In genomic region chr11:65492387-65492636, GRCh38 we compare ENCODE assay signal across 8 cellular contexts. TPM values are rescaled to one million over a fixed set of nuclear protein-coding genes. Genes with fewer than 3 reads are reported as not detected.
DNase-seq lines count a peak whose midpoint lies in the region; ATAC-seq and TF ChIP-seq lines count a peak whose summit lies in the region.

No MANE protein-coding gene starts in this region.

- peaks cover 0 to 3% of the 10 kb centered on the region in 2 donors for H3K27me3 Mint-ChIP-seq in CD8-positive, alpha-beta memory T cell

- no peak overlapping the region for H3K4me3 Mint-ChIP-seq in CD8-positive, alpha-beta memory T cell

- H3K9me3 ChIP-seq in CD8-positive, alpha-beta memory T cell (ENCODE audit: low read length), result no peaks in the 10 kb centered on the region
- no peaks in the 10 kb centered on the region for H3K9me3 ChIP-seq in Peyer's patch
- no peaks in the 10 kb centered on the region for H3K9me3 ChIP-seq in esophagus muscularis mucosa
- H3K9me3 ChIP-seq in sigmoid colon, result no peaks in the 10 kb centered on the region

- H3K27ac ChIP-seq in CD8-positive, alpha-beta memory T cell (ENCODE audit: low read depth, low read length), result peak overlapping the region; percentile 76
- H3K27ac ChIP-seq in Peyer's patch, result peak overlapping the region; percentile 71 to 99 (median 83)
- peak overlapping the region; percentile 95 to 99 (median 98) for H3K27ac ChIP-seq in esophagus muscularis mucosa (replicated peaks in 1 of 4)
- peak overlapping the region; percentile 92 to 100 (median 97) for H3K27ac ChIP-seq in sigmoid colon

- no peaks in the 10 kb centered on the region for H3K27me3 ChIP-seq in CD8-positive, alpha-beta memory T cell (ENCODE audit: insufficient read depth, low read length, poor library complexity, severe bottlenecking)
- H3K27me3 ChIP-seq in Peyer's patch, result no peaks in the 10 kb centered on the region
- H3K27me3 ChIP-seq in esophagus muscularis mucosa, result no peaks in the 10 kb centered on the region
- H3K27me3 ChIP-seq in sigmoid colon, result no peaks in the 10 kb centered on the region

- H3K4me3 ChIP-seq in CD8-positive, alpha-beta memory T cell (ENCODE audit: low read length), result no peak overlapping the region
- no peak overlapping the region for H3K4me3 ChIP-seq in Peyer's patch
- peak overlapping the region in 3 of 4 donors; percentile 6 to 28 (median 23) for H3K4me3 ChIP-seq in esophagus muscularis mucosa
- H3K4me3 ChIP-seq in sigmoid colon, result peak overlapping the region in 1 of 4 donors; percentile 3

- TF ChIP-seq POLR2A in Peyer's patch (IDR thresholded peaks at IDR 0.05) (no peak), esophagus muscularis mucosa (IDR thresholded peaks at IDR 0.05; ENCODE audit: low read depth) (no peak), sigmoid colon (IDR thresholded peaks at IDR 0.05) (no peak)

- H3K27ac Mint-ChIP-seq in CD8-positive, alpha-beta memory T cell, result peak overlapping the region in 2 of 8 donors; percentile 42 to 89

- ATAC-seq in HG03342 (IDR thresholded peaks at IDR 0.05; ENCODE audit: unreplicated experiment) (no peak), GM19395 (IDR thresholded peaks at IDR 0.05; ENCODE audit: unreplicated experiment) (no peak)

- no peaks in the 10 kb centered on the region for H3K9me3 Mint-ChIP-seq in CD8-positive, alpha-beta memory T cell

- H3K4me1 Mint-ChIP-seq in CD8-positive, alpha-beta memory T cell, result peaks cover 13 to 28% (median 15%) of the 10 kb centered on the region in 3 donors

- H3K36me3 ChIP-seq in CD8-positive, alpha-beta memory T cell (ENCODE audit: insufficient read depth, low read length), result no peaks in the 10 kb centered on the region
- H3K36me3 ChIP-seq in Peyer's patch, result no peaks in the 10 kb centered on the region
- no peaks in the 10 kb centered on the region for H3K36me3 ChIP-seq in esophagus muscularis mucosa
- H3K36me3 ChIP-seq in sigmoid colon, result no peaks in the 10 kb centered on the region

- intact Hi-C loops in esophagus muscularis mucosa (cut with DNase I) (no loop called here), sigmoid colon (cut with DNase I) (no loop called here)

- H3K36me3 Mint-ChIP-seq in CD8-positive, alpha-beta memory T cell, result no peaks in the 10 kb centered on the region

- peaks cover 16% of the 10 kb centered on the region for H3K4me1 ChIP-seq in CD8-positive, alpha-beta memory T cell (ENCODE audit: insufficient read depth, low read length)
- peaks cover 6 to 90% (median 59%) of the 10 kb centered on the region in 4 donors for H3K4me1 ChIP-seq in Peyer's patch
- peaks cover 91 to 98% (median 96%) of the 10 kb centered on the region in 4 donors for H3K4me1 ChIP-seq in esophagus muscularis mucosa
- peaks cover 4 to 95% (median 94%) of the 10 kb centered on the region in 4 donors for H3K4me1 ChIP-seq in sigmoid colon

- CTCF ChIA-PET in CD8-positive, alpha-beta memory T cell (lab: Charles Lee), result interaction anchor here (10.2 to 21.4 kb wide), 2 partner anchors 16 to 72 kb away, joined by 132 to 448 read pairs; partner anchors contain the start of gene NEAT1

- DNase-seq in CD8-positive, alpha-beta memory T cell, result no peak
- DNase-seq in Peyer's patch, result no peak
- no peak for DNase-seq in esophagus muscularis mucosa (ENCODE audit: extremely low spot score)
- no peak for DNase-seq in sigmoid colon
- DNase-seq in NCI-H1930 (lab: John Stamatoyannopoulos, UW), result no peak
- no peak for DNase-seq in NCI-H2227 treated with DMSO at 0.1 percent for 48 hours (lab: John Stamatoyannopoulos, UW)

- POLR2A ChIA-PET in CD8-positive, alpha-beta memory T cell (lab: Charles Lee), result interaction anchor here (1.2 kb wide), 1 partner anchor 10 kb away, joined by 3 read pairs; no protein-coding TSS in a partner anchor

- TF ChIP-seq EP300 in esophagus muscularis mucosa (IDR thresholded peaks at IDR 0.05) (no peak), sigmoid colon (IDR thresholded peaks at IDR 0.05) (no peak)

- 29% methylated on average over 3 of the region's 4 CpGs for WGBS in esophagus muscularis mucosa
- WGBS in sigmoid colon, 2 donors, result 43 to 67% methylated on average over 4 of the region's 4 CpGs

- no peak for TF ChIP-seq CTCF in Peyer's patch (IDR thresholded peaks at IDR 0.05)
- TF ChIP-seq CTCF in esophagus muscularis mucosa (IDR thresholded peaks at IDR 0.05), result no peak
- TF ChIP-seq CTCF in sigmoid colon (IDR thresholded peaks at IDR 0.05), result no peak

RNA-seq across cellular contexts. Expression of gene MALAT1, which starts 6.5 kb away (rescaled TPM):
- 1,000 to 10,000 TPM; 4,639 to 4,912 TPM for total RNA-seq in CD8-positive, alpha-beta memory T cell
- polyA plus RNA-seq in CD8-positive, alpha-beta memory T cell, result 2,529 TPM
- over 10,000 TPM; 10,683 to 28,425 (median 19,356) TPM for total RNA-seq in Peyer's patch
- over 10,000 TPM in 1 of 4 donors, 1,000 to 10,000 TPM in 3; 2,724 to 15,405 (median 5,373) TPM for total RNA-seq in esophagus muscularis mucosa
- total RNA-seq in sigmoid colon, result over 10,000 TPM; 10,511 to 32,672 (median 12,130) TPM
- 1,000 to 10,000 TPM in 1 of 3 donors, 100 to 1,000 TPM in 1, 1 to 10 TPM in 1; 6.6 to 1,968 (median 374) TPM for polyA plus RNA-seq in sigmoid colon

RNA-seq across cellular contexts. Expression of gene SCYL1, which starts 32.6 kb away (rescaled TPM):
- total RNA-seq in CD8-positive, alpha-beta memory T cell, result 10 to 100 TPM; 85.1 to 88.5 TPM
- 42.1 TPM for polyA plus RNA-seq in CD8-positive, alpha-beta memory T cell
- total RNA-seq in Peyer's patch (10 to 100 TPM; 73.4 to 88.1 (median 79.0) TPM), esophagus muscularis mucosa (100 to 1,000 TPM in 2 of 4 donors, 10 to 100 TPM in 2; 74.3 to 115 (median 104) TPM), sigmoid colon (100 to 1,000 TPM in 1 of 4 donors, 10 to 100 TPM in 3; 67.1 to 100 (median 77.7) TPM)
- polyA plus RNA-seq in sigmoid colon, result 10 to 100 TPM; 57.3 to 66.1 (median 61.7) TPM

Comparison
In these comparisons a context has a peak if more than half of its experiments do, and no peak if none do; other contexts are left out.
1. H3K4me3 ChIP-seq: peak in esophagus muscularis mucosa (3 of 4); none in CD8-positive, alpha-beta memory T cell (single experiment) and Peyer's patch (0 of 4).
2. Peak in every context shown above with its lines, with median percentiles within 50 percentile points of each other: H3K27ac ChIP-seq.